Comparison of ENCODE assay signal across 1 cellular context in the genomic region with DNA sequence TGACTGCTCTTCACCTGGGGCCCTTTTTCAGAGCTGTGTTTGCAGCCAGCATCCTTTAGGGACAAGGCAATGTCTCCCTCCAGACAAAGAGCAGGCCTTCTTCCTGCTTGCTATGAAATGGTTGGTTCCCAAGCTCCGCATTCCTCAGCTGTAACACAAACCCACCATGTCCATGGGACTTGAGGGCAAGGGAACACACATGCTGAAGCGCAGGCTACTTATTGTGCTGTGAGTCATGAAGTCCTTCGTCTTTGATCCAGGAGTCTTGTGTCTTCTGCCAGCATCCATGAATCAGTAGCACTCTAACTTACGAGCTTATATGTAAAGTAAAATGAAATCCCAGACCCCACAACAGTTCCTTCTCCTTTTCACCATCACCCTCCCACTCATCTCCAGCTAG.
TF ChIP-seq lines count a peak whose summit lies in the region.

No MANE protein-coding gene starts in this region.

TF ChIP-seq in IMR-90, 13 proteins besides CTCF, POLR2A, EP300 and RAD21:
- TF ChIP-seq CEBPB (IDR thresholded peaks at IDR 0.05; ENCODE audit: low read depth, low read length) = no peak
- TF ChIP-seq RFX5 (IDR thresholded peaks at IDR 0.05; ENCODE audit: low read depth, low read length) = no peak
- TF ChIP-seq, protein P1, sequence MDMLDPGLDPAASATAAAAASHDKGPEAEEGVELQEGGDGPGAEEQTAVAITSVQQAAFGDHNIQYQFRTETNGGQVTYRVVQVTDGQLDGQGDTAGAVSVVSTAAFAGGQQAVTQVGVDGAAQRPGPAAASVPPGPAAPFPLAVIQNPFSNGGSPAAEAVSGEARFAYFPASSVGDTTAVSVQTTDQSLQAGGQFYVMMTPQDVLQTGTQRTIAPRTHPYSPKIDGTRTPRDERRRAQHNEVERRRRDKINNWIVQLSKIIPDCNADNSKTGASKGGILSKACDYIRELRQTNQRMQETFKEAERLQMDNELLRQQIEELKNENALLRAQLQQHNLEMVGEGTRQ (IDR thresholded peaks at IDR 0.05; ENCODE audit: low read depth, low read length) = no peak
- TF ChIP-seq, protein P2, sequence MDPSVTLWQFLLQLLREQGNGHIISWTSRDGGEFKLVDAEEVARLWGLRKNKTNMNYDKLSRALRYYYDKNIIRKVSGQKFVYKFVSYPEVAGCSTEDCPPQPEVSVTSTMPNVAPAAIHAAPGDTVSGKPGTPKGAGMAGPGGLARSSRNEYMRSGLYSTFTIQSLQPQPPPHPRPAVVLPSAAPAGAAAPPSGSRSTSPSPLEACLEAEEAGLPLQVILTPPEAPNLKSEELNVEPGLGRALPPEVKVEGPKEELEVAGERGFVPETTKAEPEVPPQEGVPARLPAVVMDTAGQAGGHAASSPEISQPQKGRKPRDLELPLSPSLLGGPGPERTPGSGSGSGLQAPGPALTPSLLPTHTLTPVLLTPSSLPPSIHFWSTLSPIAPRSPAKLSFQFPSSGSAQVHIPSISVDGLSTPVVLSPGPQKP (IDR thresholded peaks at IDR 0.05; ENCODE audit: borderline replicate concordance, low read depth, low read length) = no peak
